In the genomic region with DNA sequence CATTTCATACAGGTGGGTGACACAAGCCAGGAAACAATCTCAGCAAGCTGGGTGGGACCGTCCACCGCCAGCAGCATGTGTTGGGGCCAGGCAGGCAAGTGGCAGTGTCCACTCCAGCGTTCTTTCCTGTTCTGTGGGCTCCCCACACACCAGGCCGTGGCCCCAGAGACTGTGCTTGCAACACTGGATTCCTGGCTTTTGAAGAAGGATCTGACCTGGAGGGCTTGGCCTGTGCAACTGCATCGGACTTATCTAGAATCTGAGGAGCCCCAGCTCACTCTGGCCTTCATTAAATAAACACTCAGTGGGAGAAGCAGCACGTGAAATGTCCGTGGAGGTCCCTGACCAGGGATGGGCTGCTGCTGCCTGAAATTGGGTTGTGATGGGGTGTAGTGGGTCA, we compare ENCODE assay signal across 19 cellular contexts. TPM values are rescaled to one million over a fixed set of nuclear protein-coding genes. Genes with fewer than 3 reads are reported as not detected.
A peak's percentile ranks its signal among the peaks of the same experiment; 100 is the strongest.
DNase-seq lines count a peak whose midpoint lies in the region; ATAC-seq and TF ChIP-seq lines count a peak whose summit lies in the region.
"Had no signal": no experiment of that assay in that cellular context is flagged by ENCODE, and none has a peak within 500 bp of the region (broad histone marks: within the 10 kb centered on the region; RNA-seq: fewer than 3 reads in every experiment).

No MANE protein-coding gene starts in this region.

- H2AFZ ChIP-seq in smooth muscle cell (ENCODE audit: low read depth), result no peak overlapping the region
- H2AFZ ChIP-seq in Karpas-422 (ENCODE audit: low read length), result no peak overlapping the region

- no peak for TF ChIP-seq CTCF in smooth muscle cell (IDR thresholded peaks at IDR 0.05; ENCODE audit: borderline replicate concordance, insufficient read depth, poor library complexity, severe bottlenecking)

- H4K20me1 ChIP-seq in smooth muscle cell (ENCODE audit: low read depth), result peaks cover 79% of the 10 kb centered on the region
- H4K20me1 ChIP-seq in Karpas-422 (ENCODE audit: insufficient read depth, low read depth, low read length), result no peaks in the 10 kb centered on the region

- H3K4me3 Mint-ChIP-seq in activated CD4-positive, alpha-beta T cell treated with anti-CD3 and anti-CD28 coated beads, Interleukin-2, amount 10 ng/mL, durations not matched to agents 24 days and 14 days, result peak overlapping the region; percentile 98
- H3K4me3 Mint-ChIP-seq in immature natural killer cell, result peak overlapping the region in 3 of 5 donors; percentile 21 to 45 (median 29)
- H3K4me3 Mint-ChIP-seq: activated CD8-positive, alpha-beta memory T cell treated with anti-CD3 and anti-CD28 coated beads, Interleukin-2, amount 10 ng/mL, durations not matched to agents 7 days and 5 days had no signal

- WGBS in smooth muscle cell (ENCODE audit: low lambda C conversion rate), result 32% methylated on average over 7 of the region's 7 CpGs

- H3K27me3 ChIP-seq in smooth muscle cell (ENCODE audit: low read depth), result no peaks in the 10 kb centered on the region
- no peaks in the 10 kb centered on the region for H3K27me3 ChIP-seq in Karpas-422 (ENCODE audit: low read length)
- H3K27me3 ChIP-seq: spleen, upper lobe of right lung had no signal

- H3K79me2 ChIP-seq in smooth muscle cell (ENCODE audit: low read depth) (peaks cover 79% of the 10 kb centered on the region), Karpas-422 (ENCODE audit: low read length) (no peaks in the 10 kb centered on the region)

- no peak for DNase-seq in activated CD4-positive, alpha-beta T cell treated with anti-CD3 and anti-CD28 coated beads, Interleukin-2, amount 10 ng/mL, durations not matched to agents 24 days and 14 days
- no peak for DNase-seq in activated CD4-positive, alpha-beta T cell treated with anti-CD3 and anti-CD28 coated beads, Interleukin-2, amount 50 U/mL, for 48 hours
- peak; percentile 75 for DNase-seq in amniotic epithelial cell (ENCODE audit: low read depth)
- DNase-seq in immature natural killer cell, result no peak
- no peak for DNase-seq in smooth muscle cell (lab: John Stamatoyannopoulos, UW; ENCODE audit: unreplicated experiment)
- no peak for DNase-seq in Karpas-422
- DNase-seq in OCI-M2 (lab: John Stamatoyannopoulos, UW; ENCODE audit: unreplicated experiment), result no peak
- DNase-seq: activated CD4-positive, CD25-positive, alpha-beta regulatory T cell treated with anti-CD3 and anti-CD28 coated beads, Interleukin-2, amount 50 U/mL, for 72 hours; activated CD8-positive, alpha-beta memory T cell treated with anti-CD3 and anti-CD28 coated beads, Interleukin-2, amount 10 ng/mL, durations not matched to agents 7 days and 5 days; activated naive CD4-positive, alpha-beta T cell; effector memory CD4-positive, alpha-beta T cell; midbrain; NCI-H1436; NCI-H524; spleen; stimulated activated CD4-positive, alpha-beta T cell treated with anti-CD3 and anti-CD28 coated beads, Interleukin-4, amount 100 ng/mL, for 24 hours; SW 1271; upper lobe of right lung had no signal

- H3K4me1 Mint-ChIP-seq in activated CD4-positive, alpha-beta T cell treated with anti-CD3 and anti-CD28 coated beads, Interleukin-2, amount 10 ng/mL, durations not matched to agents 24 days and 14 days, result peaks cover 67% of the 10 kb centered on the region
- peaks cover 38 to 58% of the 10 kb centered on the region in 2 donors for H3K4me1 Mint-ChIP-seq in immature natural killer cell

- H3K27ac Mint-ChIP-seq in activated CD4-positive, alpha-beta T cell treated with anti-CD3 and anti-CD28 coated beads, Interleukin-2, amount 10 ng/mL, durations not matched to agents 24 days and 14 days, result peak overlapping the region; percentile 32
- H3K27ac Mint-ChIP-seq in immature natural killer cell, result no peak overlapping the region
- H3K27ac Mint-ChIP-seq: activated CD8-positive, alpha-beta memory T cell treated with anti-CD3 and anti-CD28 coated beads, Interleukin-2, amount 10 ng/mL, durations not matched to agents 7 days and 5 days had no signal

- H3K9me3 ChIP-seq in smooth muscle cell (replicated peaks; ENCODE audit: low read depth) (no peaks in the 10 kb centered on the region), Karpas-422 (ENCODE audit: low read length) (no peaks in the 10 kb centered on the region)
- H3K9me3 ChIP-seq: spleen, upper lobe of right lung had no signal

- H3K36me3 ChIP-seq in smooth muscle cell (ENCODE audit: low read depth) (no peaks in the 10 kb centered on the region), Karpas-422 (ENCODE audit: insufficient read depth, low read length) (no peaks in the 10 kb centered on the region)
- H3K36me3 ChIP-seq: spleen, upper lobe of right lung had no signal

- H3K4me3 ChIP-seq in smooth muscle cell (peak overlapping the region; percentile 98), Karpas-422 (ENCODE audit: low read length) (no peak overlapping the region)
- H3K4me3 ChIP-seq: spleen, upper lobe of right lung had no signal

- no peaks in the 10 kb centered on the region for H3K27me3 Mint-ChIP-seq in activated CD4-positive, alpha-beta T cell treated with anti-CD3 and anti-CD28 coated beads, Interleukin-2, amount 10 ng/mL, durations not matched to agents 24 days and 14 days
- H3K27me3 Mint-ChIP-seq in immature natural killer cell (ENCODE audit: low read depth in 3 of 3), result peaks cover 2 to 8% (median 2%) of the 10 kb centered on the region in 3 donors
- H3K27me3 Mint-ChIP-seq: activated CD8-positive, alpha-beta memory T cell treated with anti-CD3 and anti-CD28 coated beads, Interleukin-2, amount 10 ng/mL, durations not matched to agents 7 days and 5 days had no signal

- ATAC-seq in HG02798 (IDR thresholded peaks at IDR 0.05; ENCODE audit: poor library complexity, unreplicated experiment), result no peak
- ATAC-seq: activated CD8-positive, alpha-beta memory T cell treated with anti-CD3 and anti-CD28 coated beads, Interleukin-2, amount 10 ng/mL, durations not matched to agents 7 days and 5 days; upper lobe of right lung had no signal

- H3K9me2 ChIP-seq in Karpas-422 (replicated peaks; ENCODE audit: insufficient read depth, low read length), result no peaks in the 10 kb centered on the region

- H3F3A ChIP-seq in smooth muscle cell (ENCODE audit: low read depth), result peaks cover 5% of the 10 kb centered on the region

- H3K4me2 ChIP-seq in smooth muscle cell (peak overlapping the region; percentile 94), Karpas-422 (ENCODE audit: low read depth, low read length, poor library complexity, severe bottlenecking) (no peak overlapping the region)

- H3K36me3 Mint-ChIP-seq in activated CD4-positive, alpha-beta T cell treated with anti-CD3 and anti-CD28 coated beads, Interleukin-2, amount 10 ng/mL, durations not matched to agents 24 days and 14 days (ENCODE audit: low read depth), result peaks cover 25% of the 10 kb centered on the region
- H3K36me3 Mint-ChIP-seq in immature natural killer cell, result peaks cover 0 to 4% (median 0%) of the 10 kb centered on the region in 3 donors
- H3K36me3 Mint-ChIP-seq: activated CD8-positive, alpha-beta memory T cell treated with anti-CD3 and anti-CD28 coated beads, Interleukin-2, amount 10 ng/mL, durations not matched to agents 7 days and 5 days had no signal

- intact Hi-C loops in activated CD4-positive, alpha-beta T cell treated with anti-CD3 and anti-CD28 coated beads, Interleukin-2, amount 10 ng/mL, durations not matched to agents 24 days and 14 days (cut with micrococcal nuclease), result loop anchor here (5.0 kb wide), 1 partner anchor 107 kb away; no protein-coding TSS in a partner anchor

- H3K27ac ChIP-seq in smooth muscle cell (ENCODE audit: low read depth) (no peak overlapping the region), Karpas-422 (ENCODE audit: low read length) (no peak overlapping the region)
- H3K27ac ChIP-seq: spleen, upper lobe of right lung had no signal

- H3K9ac ChIP-seq in smooth muscle cell (ENCODE audit: low read depth) (no peak overlapping the region), Karpas-422 (ENCODE audit: low read length) (no peak overlapping the region)

- H3K9me3 Mint-ChIP-seq in activated CD4-positive, alpha-beta T cell treated with anti-CD3 and anti-CD28 coated beads, Interleukin-2, amount 10 ng/mL, durations not matched to agents 24 days and 14 days, result no peaks in the 10 kb centered on the region
- no peaks in the 10 kb centered on the region for H3K9me3 Mint-ChIP-seq in immature natural killer cell

- peaks cover 27% of the 10 kb centered on the region for H3K4me1 ChIP-seq in smooth muscle cell (ENCODE audit: low read depth)
- no peaks in the 10 kb centered on the region for H3K4me1 ChIP-seq in Karpas-422 (ENCODE audit: low read length)

RNA-seq across cellular contexts. Expression of a gene that starts 3.2 kb away (rescaled TPM):
- 104 TPM in 2 replicates for total RNA-seq in activated CD4-positive, alpha-beta T cell treated with anti-CD3 and anti-CD28 coated beads, Interleukin-2, amount 10 ng/mL, durations not matched to agents 24 days and 14 days
- polyA plus RNA-seq in immature natural killer cell (1 to 10 TPM; 1.8 to 5.6 (median 2.6) TPM), smooth muscle cell (40.4 and 53.2 TPM in 2 replicates)
- total RNA-seq in smooth muscle cell, result 65.1 and 69.2 TPM in 2 replicates
- total RNA-seq in Karpas-422 (2014; rRNA removed; shearing (Covaris generic); ENCODE audit: low replicate concordance), result 0.32 and 0.52 TPM in 2 replicates

Comparison
In these comparisons a context has a peak if more than half of its experiments do, and no peak if none do; other contexts are left out.
1. RNA of a gene that starts 3.2 kb away (total RNA-seq): 104 TPM in activated CD4-positive, alpha-beta T cell treated with anti-CD3 and anti-CD28 coated beads, Interleukin-2, amount 10 ng/mL, durations not matched to agents 24 days and 14 days and 65.1 to 69.2 TPM in smooth muscle cell; 0.32 to 0.52 TPM in Karpas-422; every median in the first group is over 10 times any median in the second.